7 cellular contexts compared by ENCODE assay signal in the genomic region with DNA sequence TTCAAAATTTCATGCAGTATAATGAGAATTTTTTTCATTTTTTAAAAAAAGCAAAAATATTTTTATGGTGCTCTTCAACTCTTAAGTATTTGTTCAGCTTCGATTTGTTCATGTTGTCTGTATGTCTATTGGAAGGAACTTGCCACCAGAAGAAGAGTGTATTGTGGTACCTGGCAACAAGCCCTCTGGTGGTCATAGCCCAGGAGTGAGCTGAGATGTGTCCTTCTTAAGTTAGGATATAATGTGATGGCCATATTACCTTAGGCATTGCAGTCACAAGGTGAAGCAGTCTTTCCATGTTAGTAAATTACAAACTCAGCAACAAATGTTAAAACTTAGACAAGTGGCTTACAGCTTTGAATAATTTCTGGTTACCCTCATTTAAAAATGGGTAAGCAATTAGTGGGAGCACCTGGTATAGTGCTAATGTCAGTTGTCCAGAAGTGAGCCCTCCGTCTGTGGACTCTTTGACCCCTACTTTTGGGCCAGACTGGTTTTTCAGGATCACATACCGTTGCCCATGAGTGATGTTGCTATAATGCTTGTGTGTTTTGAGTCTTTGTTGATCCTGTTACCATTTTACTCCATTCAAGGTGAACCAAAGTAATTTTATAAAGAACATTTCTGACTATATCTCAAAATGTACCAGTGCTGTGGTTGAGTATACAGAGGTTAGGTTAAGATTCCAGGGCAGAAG. TPM values are rescaled to one million over a fixed set of nuclear protein-coding genes. Genes with fewer than 3 reads are reported as not detected.
DNase-seq lines count a peak whose midpoint lies in the region; ATAC-seq lines count a peak whose summit lies in the region.

No MANE protein-coding gene starts in this region.

- peak; percentile 53 for DNase-seq in ELR (ENCODE audit: low read depth)
- DNase-seq in M059J (ENCODE audit: low read depth), result peak; percentile 25
- DNase-seq in germinal center (ENCODE audit: low spot score), result peak; percentile 20
- DNase-seq in hepatic stellate cell (ENCODE audit: low spot score), result no peak
- no peak for DNase-seq in DMS114 treated with DMSO at 0.1 percent for 48 hours (lab: John Stamatoyannopoulos, UW; ENCODE audit: unreplicated experiment)
- DNase-seq in left cardiac atrium, result no peak

- peak; percentile 74 for ATAC-seq in GM19438 (IDR thresholded peaks at IDR 0.05; ENCODE audit: low read depth, unreplicated experiment)
- no peak for ATAC-seq in left cardiac atrium

- intact Hi-C loops in left cardiac atrium (cut with DNase I), result no loop called here

RNA-seq across cellular contexts. Expression of a gene that starts 57.4 kb away (rescaled TPM):
- total RNA-seq in M059J (2014; rRNA removed; shearing (Covaris generic)), result 23.5 and 26.2 TPM in 2 replicates
- 10 to 100 TPM; 18.6 to 26.3 TPM for total RNA-seq in left cardiac atrium

Comparison
In these comparisons a context has a peak if more than half of its experiments do, and no peak if none do; other contexts are left out.
1. DNase-seq: peak in ELR (single experiment), M059J (single experiment) and germinal center (single experiment); none in hepatic stellate cell (single experiment), DMS114 treated with DMSO at 0.1 percent for 48 hours (single experiment) and left cardiac atrium (single experiment).